13 cellular contexts compared by ENCODE assay signal in genomic region chr21:33202464-33203363, GRCh38. TPM values are rescaled to one million over a fixed set of nuclear protein-coding genes. Genes with fewer than 3 reads are reported as not detected.
DNase-seq lines count a peak whose midpoint lies in the region; ATAC-seq and TF ChIP-seq lines count a peak whose summit lies in the region.
"Had no signal": no experiment of that assay in that cellular context is flagged by ENCODE, and none has a peak within 500 bp of the region (broad histone marks: within the 10 kb centered on the region; RNA-seq: fewer than 3 reads in every experiment).

No MANE protein-coding gene starts in this region.

- H3K27ac Mint-ChIP-seq in activated naive CD4-positive, alpha-beta T cell treated with anti-CD3 and anti-CD28 coated beads, Interleukin-2, amount 50 U/mL, for 24 hours, result peak overlapping the region; percentile 36
- no peak overlapping the region for H3K27ac Mint-ChIP-seq in activated naive CD4-positive, alpha-beta T cell treated with anti-CD3 and anti-CD28 coated beads, Interleukin-2, amount 50 U/mL, for 72 hours
- no peak overlapping the region for H3K27ac Mint-ChIP-seq in activated CD8-positive, alpha-beta T cell treated with anti-CD3 and anti-CD28 coated beads, Interleukin-2, amount 10 ng/mL, durations not matched to agents 7 days and 5 days
- H3K27ac Mint-ChIP-seq in type B pancreatic cell, result peak overlapping the region; percentile 74

- no peaks in the 10 kb centered on the region for H3K9me3 ChIP-seq in lower lobe of right lung
- no peaks in the 10 kb centered on the region for H3K9me3 ChIP-seq in gastroesophageal sphincter
- H3K9me3 ChIP-seq: adrenal gland, vagina had no signal

- CTCF ChIA-PET in activated CD8-positive, alpha-beta T cell treated with anti-CD3 and anti-CD28 coated beads, Interleukin-2, amount 10 ng/mL, durations not matched to agents 7 days and 5 days (lab: Charles Lee), result interaction anchor here (1.8 to 2.8 kb wide), 2 partner anchors 159 kb away, joined by 5 to 14 read pairs; no protein-coding TSS in a partner anchor

- TF ChIP-seq POLR2A in gastroesophageal sphincter (IDR thresholded peaks at IDR 0.05), result no peak

- H3K4me1 ChIP-seq in lower lobe of right lung, result peaks cover 53% of the 10 kb centered on the region
- H3K4me1 ChIP-seq in gastroesophageal sphincter, result peaks cover 0 to 22% (median 9%) of the 10 kb centered on the region in 3 donors

- peaks cover 57% of the 10 kb centered on the region for H3K4me1 Mint-ChIP-seq in activated naive CD4-positive, alpha-beta T cell treated with anti-CD3 and anti-CD28 coated beads, Interleukin-2, amount 50 U/mL, for 24 hours
- H3K4me1 Mint-ChIP-seq in activated CD8-positive, alpha-beta T cell treated with anti-CD3 and anti-CD28 coated beads, Interleukin-2, amount 10 ng/mL, durations not matched to agents 7 days and 5 days (ENCODE audit: low read depth), result peaks cover 58% of the 10 kb centered on the region
- peaks cover 15% of the 10 kb centered on the region for H3K4me1 Mint-ChIP-seq in type B pancreatic cell (ENCODE audit: unreplicated experiment)

- H3K36me3 ChIP-seq in lower lobe of right lung (no peaks in the 10 kb centered on the region), gastroesophageal sphincter (no peaks in the 10 kb centered on the region)
- H3K36me3 ChIP-seq: adrenal gland, vagina had no signal

- H3K27me3 ChIP-seq in lower lobe of right lung (ENCODE audit: low read depth) (no peaks in the 10 kb centered on the region), gastroesophageal sphincter (no peaks in the 10 kb centered on the region)
- H3K27me3 ChIP-seq: adrenal gland, vagina had no signal

- H3K36me3 Mint-ChIP-seq in activated naive CD4-positive, alpha-beta T cell treated with anti-CD3 and anti-CD28 coated beads, Interleukin-2, amount 50 U/mL, for 24 hours, result no peaks in the 10 kb centered on the region
- peaks cover 0 to 12% of the 10 kb centered on the region in 2 donors for H3K36me3 Mint-ChIP-seq in activated naive CD4-positive, alpha-beta T cell treated with anti-CD3 and anti-CD28 coated beads, Interleukin-2, amount 50 U/mL, for 72 hours
- peaks cover 10% of the 10 kb centered on the region for H3K36me3 Mint-ChIP-seq in activated CD8-positive, alpha-beta T cell treated with anti-CD3 and anti-CD28 coated beads, Interleukin-2, amount 10 ng/mL, durations not matched to agents 7 days and 5 days (ENCODE audit: low read depth)
- no peaks in the 10 kb centered on the region for H3K36me3 Mint-ChIP-seq in type B pancreatic cell

- H3K27me3 Mint-ChIP-seq in activated naive CD4-positive, alpha-beta T cell treated with anti-CD3 and anti-CD28 coated beads, Interleukin-2, amount 50 U/mL, for 24 hours, result no peaks in the 10 kb centered on the region
- no peaks in the 10 kb centered on the region for H3K27me3 Mint-ChIP-seq in activated CD8-positive, alpha-beta T cell treated with anti-CD3 and anti-CD28 coated beads, Interleukin-2, amount 10 ng/mL, durations not matched to agents 7 days and 5 days (ENCODE audit: low read depth)
- H3K27me3 Mint-ChIP-seq in type B pancreatic cell, result peaks cover 11% of the 10 kb centered on the region

- TF ChIP-seq CTCF in lower lobe of right lung (IDR thresholded peaks at IDR 0.05) (no peak), type B pancreatic cell (conservative IDR thresholded peaks at IDR 0.05) (no peak), gastroesophageal sphincter (IDR thresholded peaks at IDR 0.05) (no peak)

- TF ChIP-seq EP300 in gastroesophageal sphincter (IDR thresholded peaks at IDR 0.05), result no peak

- H3K4me3 Mint-ChIP-seq in activated naive CD4-positive, alpha-beta T cell treated with anti-CD3 and anti-CD28 coated beads, Interleukin-2, amount 50 U/mL, for 24 hours, result no peak overlapping the region
- no peak overlapping the region for H3K4me3 Mint-ChIP-seq in activated CD8-positive, alpha-beta T cell treated with anti-CD3 and anti-CD28 coated beads, Interleukin-2, amount 10 ng/mL, durations not matched to agents 7 days and 5 days
- H3K4me3 Mint-ChIP-seq in type B pancreatic cell, result no peak overlapping the region

- intact Hi-C loops in lower lobe of right lung (cut with DNase I), result loop anchor here (10.0 kb wide), 1 partner anchor 242 kb away; no protein-coding TSS in a partner anchor

- POLR2A ChIA-PET in activated CD8-positive, alpha-beta T cell treated with anti-CD3 and anti-CD28 coated beads, Interleukin-2, amount 10 ng/mL, durations not matched to agents 7 days and 5 days (lab: Charles Lee), result interaction anchor here (0.9 to 1.9 kb wide), 3 partner anchors 9 to 159 kb away, joined by 3 to 4 read pairs (median 4); partner anchors contain the start of gene IL10RB

- H3K4me3 ChIP-seq in lower lobe of right lung (no peak overlapping the region), gastroesophageal sphincter (no peak overlapping the region)
- H3K4me3 ChIP-seq: adrenal gland, vagina had no signal

- no peak for DNase-seq in activated naive CD4-positive, alpha-beta T cell treated with anti-CD3 and anti-CD28 coated beads, Interleukin-2, amount 50 U/mL, for 72 hours (ENCODE audit: low spot score in 2 of 2)
- peak; percentile 20 for DNase-seq in activated CD8-positive, alpha-beta T cell treated with anti-CD3 and anti-CD28 coated beads, Interleukin-2, amount 10 ng/mL, durations not matched to agents 7 days and 5 days
- DNase-seq in lower lobe of right lung, result no peak
- DNase-seq in type B pancreatic cell (ENCODE audit: extremely low spot score, unreplicated experiment), result no peak
- DNase-seq in NCI-H1694 treated with DMSO at 0.1 percent for 48 hours (lab: John Stamatoyannopoulos, UW), result no peak
- DNase-seq in activated CD4-positive, alpha-beta T cell treated with anti-CD3 and anti-CD28 coated beads for 4 hours, result no peak
- DNase-seq: islet precursor cell, NCI-H2029, Right ventricle myocardium superior had no signal

- H3K9me3 Mint-ChIP-seq in activated naive CD4-positive, alpha-beta T cell treated with anti-CD3 and anti-CD28 coated beads, Interleukin-2, amount 50 U/mL, for 24 hours, result no peaks in the 10 kb centered on the region
- peaks cover 5 to 7% of the 10 kb centered on the region in 2 donors for H3K9me3 Mint-ChIP-seq in activated naive CD4-positive, alpha-beta T cell treated with anti-CD3 and anti-CD28 coated beads, Interleukin-2, amount 50 U/mL, for 72 hours
- H3K9me3 Mint-ChIP-seq in activated CD8-positive, alpha-beta T cell treated with anti-CD3 and anti-CD28 coated beads, Interleukin-2, amount 10 ng/mL, durations not matched to agents 7 days and 5 days (ENCODE audit: insufficient read depth), result peaks cover 3% of the 10 kb centered on the region
- no peaks in the 10 kb centered on the region for H3K9me3 Mint-ChIP-seq in type B pancreatic cell

- no peak for ATAC-seq in activated naive CD4-positive, alpha-beta T cell treated with anti-CD3 and anti-CD28 coated beads, Interleukin-2, amount 50 U/mL, for 72 hours
- no peak for ATAC-seq in activated CD8-positive, alpha-beta T cell treated with anti-CD3 and anti-CD28 coated beads, Interleukin-2, amount 10 ng/mL, durations not matched to agents 7 days and 5 days
- ATAC-seq in lower lobe of right lung (no peak), gastroesophageal sphincter (no peak)

- WGBS in gastroesophageal sphincter (ENCODE audit: low coverage in 1 of 2), 2 donors, result 88% methylated on average over 4 to 14 of the region's 16 CpGs

- H3K27ac ChIP-seq in lower lobe of right lung (peak overlapping the region; percentile 80), gastroesophageal sphincter (peak overlapping the region in 2 of 4 donors; percentile 66 to 76)
- H3K27ac ChIP-seq: vagina had no signal

RNA-seq across cellular contexts. Expression of gene IFNAR2, which starts 27.0 kb away (rescaled TPM):
- total RNA-seq in activated naive CD4-positive, alpha-beta T cell treated with anti-CD3 and anti-CD28 coated beads, Interleukin-2, amount 50 U/mL, for 72 hours, result 10 to 100 TPM; 42.2 to 44.4 TPM
- total RNA-seq in activated CD8-positive, alpha-beta T cell treated with anti-CD3 and anti-CD28 coated beads, Interleukin-2, amount 10 ng/mL, durations not matched to agents 7 days and 5 days, result 10 to 100 TPM; 54.6 to 62.4 TPM
- total RNA-seq in lower lobe of right lung, result 34.5 TPM
- 11.0 and 17.0 TPM in 2 replicates for total RNA-seq in type B pancreatic cell (ENCODE audit: low replicate concordance)
- 10 to 100 TPM; 12.0 to 19.1 (median 14.7) TPM for total RNA-seq in gastroesophageal sphincter

Comparison
In these comparisons a context has a peak if more than half of its experiments do, and no peak if none do; other contexts are left out.
1. H3K27ac Mint-ChIP-seq: peak in activated naive CD4-positive, alpha-beta T cell treated with anti-CD3 and anti-CD28 coated beads, Interleukin-2, amount 50 U/mL, for 24 hours (single experiment) and type B pancreatic cell (single experiment); none in activated naive CD4-positive, alpha-beta T cell treated with anti-CD3 and anti-CD28 coated beads, Interleukin-2, amount 50 U/mL, for 72 hours (0 of 2) and activated CD8-positive, alpha-beta T cell treated with anti-CD3 and anti-CD28 coated beads, Interleukin-2, amount 10 ng/mL, durations not matched to agents 7 days and 5 days (single experiment).